ENCODE assay signal across 1 cellular context in the genomic region with DNA sequence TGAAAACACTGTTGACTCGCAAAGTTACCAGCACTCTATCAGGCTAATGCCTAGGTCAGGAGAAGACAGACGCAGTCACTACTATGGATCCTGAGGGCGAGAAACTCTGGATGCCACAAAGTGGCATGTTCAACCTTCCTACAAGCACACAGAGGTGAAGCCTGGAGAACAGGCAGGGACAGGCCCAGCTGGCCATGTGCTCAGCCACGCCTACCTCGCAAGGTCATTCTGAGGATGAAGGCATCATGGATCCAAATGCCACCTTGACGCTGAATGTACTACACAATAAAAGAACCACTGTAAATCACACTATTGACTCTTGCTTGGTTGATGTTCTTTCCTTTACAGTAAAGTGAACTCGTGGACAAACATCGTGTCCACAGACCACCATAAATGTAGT.
TF ChIP-seq lines count a peak whose summit lies in the region.

No MANE protein-coding gene starts in this region.

TF ChIP-seq in GM12878, 131 proteins besides CTCF, POLR2A, EP300 and RAD21 (continued from another document):
- TF ChIP-seq, protein P1, sequence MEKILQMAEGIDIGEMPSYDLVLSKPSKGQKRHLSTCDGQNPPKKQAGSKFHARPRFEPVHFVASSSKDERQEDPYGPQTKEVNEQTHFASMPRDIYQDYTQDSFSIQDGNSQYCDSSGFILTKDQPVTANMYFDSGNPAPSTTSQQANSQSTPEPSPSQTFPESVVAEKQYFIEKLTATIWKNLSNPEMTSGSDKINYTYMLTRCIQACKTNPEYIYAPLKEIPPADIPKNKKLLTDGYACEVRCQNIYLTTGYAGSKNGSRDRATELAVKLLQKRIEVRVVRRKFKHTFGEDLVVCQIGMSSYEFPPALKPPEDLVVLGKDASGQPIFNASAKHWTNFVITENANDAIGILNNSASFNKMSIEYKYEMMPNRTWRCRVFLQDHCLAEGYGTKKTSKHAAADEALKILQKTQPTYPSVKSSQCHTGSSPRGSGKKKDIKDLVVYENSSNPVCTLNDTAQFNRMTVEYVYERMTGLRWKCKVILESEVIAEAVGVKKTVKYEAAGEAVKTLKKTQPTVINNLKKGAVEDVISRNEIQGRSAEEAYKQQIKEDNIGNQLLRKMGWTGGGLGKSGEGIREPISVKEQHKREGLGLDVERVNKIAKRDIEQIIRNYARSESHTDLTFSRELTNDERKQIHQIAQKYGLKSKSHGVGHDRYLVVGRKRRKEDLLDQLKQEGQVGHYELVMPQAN (conservative IDR thresholded peaks at IDR 0.05), result no peak
- TF ChIP-seq CEBPB (IDR thresholded peaks at IDR 0.05; ENCODE audit: borderline replicate concordance in 1 of 2, low read depth in 2 of 2, low read length in 2 of 2) (no peak), POLR2AphosphoS2 (IDR thresholded peaks at IDR 0.05; ENCODE audit: low read depth, low read length) (no peak), JUNB (IDR thresholded peaks at IDR 0.05) (no peak), ZSCAN29 (IDR thresholded peaks at IDR 0.05) (no peak), ZNF207 (IDR thresholded peaks at IDR 0.05; ENCODE audit: borderline replicate concordance) (no peak), RBBP5 (conservative IDR thresholded peaks at IDR 0.05) (no peak)
